20 cellular contexts compared by ENCODE assay signal in genomic region chr4:28973591-28974350, GRCh38.
DNase-seq lines count a peak whose midpoint lies in the region; ATAC-seq, FAIRE-seq and TF ChIP-seq lines count a peak whose summit lies in the region.
"Had no signal": no experiment of that assay in that cellular context is flagged by ENCODE, and none has a peak within 500 bp of the region (broad histone marks: within the 10 kb centered on the region; RNA-seq: fewer than 3 reads in every experiment).

No MANE protein-coding gene starts in this region.

- no peak overlapping the region for H3K9ac ChIP-seq in smooth muscle cell (ENCODE audit: low read depth)

- ATAC-seq in heart right ventricle, result no peak
- ATAC-seq: activated naive CD8-positive, alpha-beta T cell treated with anti-CD3 and anti-CD28 coated beads, Interleukin-2, amount 50 U/mL, for 24 hours; HepG2; T-cell had no signal

- no peaks in the 10 kb centered on the region for H3F3A ChIP-seq in smooth muscle cell (ENCODE audit: low read depth)

- H3K9me3 Mint-ChIP-seq in T-helper 2 cell treated with Interferon-gamma antibody and Interleukin-4, amounts not matched to agents 5 μg/mL and 100 μg/mL, for 36 hours, result peaks cover 20% of the 10 kb centered on the region
- H3K9me3 Mint-ChIP-seq: activated CD4-positive, alpha-beta T cell treated with anti-CD3 and anti-CD28 coated beads, Interleukin-2, amount 10 ng/mL, durations not matched to agents 24 days and 14 days; activated naive CD8-positive, alpha-beta T cell treated with anti-CD3 and anti-CD28 coated beads, Interleukin-2, amount 50 U/mL, for 24 hours had no signal

- no peaks in the 10 kb centered on the region for H3K4me1 Mint-ChIP-seq in T-helper 2 cell treated with Interferon-gamma antibody and Interleukin-4, amounts not matched to agents 5 μg/mL and 100 μg/mL, for 36 hours (ENCODE audit: low read depth)
- H3K4me1 Mint-ChIP-seq: activated CD4-positive, alpha-beta T cell treated with anti-CD3 and anti-CD28 coated beads, Interleukin-2, amount 10 ng/mL, durations not matched to agents 24 days and 14 days; activated naive CD8-positive, alpha-beta T cell treated with anti-CD3 and anti-CD28 coated beads, Interleukin-2, amount 50 U/mL, for 24 hours; B cell; T-cell had no signal

- peak overlapping the region; percentile 67 for H3K27ac ChIP-seq in smooth muscle cell (ENCODE audit: low read depth)
- H3K27ac ChIP-seq in heart right ventricle, result no peak overlapping the region
- H3K27ac ChIP-seq: neutrophil had no signal

- H3K9me3 ChIP-seq in smooth muscle cell (replicated peaks; ENCODE audit: low read depth) (no peaks in the 10 kb centered on the region), heart right ventricle (no peaks in the 10 kb centered on the region)
- H3K9me3 ChIP-seq: MG63, neutrophil had no signal

- 47% methylated on average over 3 of the region's 3 CpGs for WGBS in smooth muscle cell (ENCODE audit: low lambda C conversion rate)
- 40 to 58% methylated on average over 3 of the region's 3 CpGs for WGBS in heart right ventricle, 2 donors

- DNase-seq in HTR-8/SVneo (ENCODE audit: insufficient read length, low spot score) (peak; percentile 1), amniotic stem cell (lab: John Stamatoyannopoulos, UW) (peak; percentile 2), fibroblast of the aortic adventitia (ENCODE audit: low read depth) (peak; percentile 26), smooth muscle cell (lab: John Stamatoyannopoulos, UW; ENCODE audit: unreplicated experiment) (no peak), medulla oblongata (ENCODE audit: extremely low spot score) (no peak), heart right ventricle (no peak)
- DNase-seq in T-helper 2 cell treated with Interferon-gamma antibody and Interleukin-4, amounts not matched to agents 5 μg/mL and 100 μg/mL, for 36 hours (ENCODE audit: low spot score), result no peak
- DNase-seq: activated CD4-positive, alpha-beta T cell treated with anti-CD3 and anti-CD28 coated beads, Interleukin-2, amount 10 ng/mL, durations not matched to agents 24 days and 14 days; activated effector memory CD4-positive, alpha-beta T cell treated with Interleukin-2 at 50 U/mL for 16 hours; activated naive CD8-positive, alpha-beta T cell treated with anti-CD3 and anti-CD28 coated beads, Interleukin-2, amount 50 U/mL, for 24 hours; DND-41; MG63; OCI-M1; retina; SIG-M5; T-cell had no signal

- H3K4me3 Mint-ChIP-seq in T-helper 2 cell treated with Interferon-gamma antibody and Interleukin-4, amounts not matched to agents 5 μg/mL and 100 μg/mL, for 36 hours, result no peak overlapping the region
- H3K4me3 Mint-ChIP-seq: activated CD4-positive, alpha-beta T cell treated with anti-CD3 and anti-CD28 coated beads, Interleukin-2, amount 10 ng/mL, durations not matched to agents 24 days and 14 days; activated naive CD8-positive, alpha-beta T cell treated with anti-CD3 and anti-CD28 coated beads, Interleukin-2, amount 50 U/mL, for 24 hours; B cell; T-cell had no signal

- no peak for FAIRE-seq in HTR-8/SVneo (lab: Jason Lieb, UNC)
- FAIRE-seq: GM18507, HepG2 had no signal

- TF ChIP-seq CTCF in fibroblast of the aortic adventitia (IDR thresholded peaks at IDR 0.05; ENCODE audit: insufficient read depth, low read length) (no peak), smooth muscle cell (IDR thresholded peaks at IDR 0.05; ENCODE audit: borderline replicate concordance, insufficient read depth, poor library complexity, severe bottlenecking) (no peak), heart right ventricle (IDR thresholded peaks at IDR 0.05) (no peak)

- intact Hi-C loops in heart right ventricle (cut with DNase I), result no loop called here

- H3K36me3 Mint-ChIP-seq in T-helper 2 cell treated with Interferon-gamma antibody and Interleukin-4, amounts not matched to agents 5 μg/mL and 100 μg/mL, for 36 hours (ENCODE audit: low read depth), result no peaks in the 10 kb centered on the region
- H3K36me3 Mint-ChIP-seq: T-cell had no signal

- H3K36me3 ChIP-seq in smooth muscle cell (ENCODE audit: low read depth) (no peaks in the 10 kb centered on the region), heart right ventricle (no peaks in the 10 kb centered on the region)
- H3K36me3 ChIP-seq: MG63, neutrophil had no signal

- H3K27me3 ChIP-seq in smooth muscle cell (ENCODE audit: low read depth) (no peaks in the 10 kb centered on the region), heart right ventricle (no peaks in the 10 kb centered on the region)
- H3K27me3 ChIP-seq: MG63, neutrophil had no signal

- no peak overlapping the region for H3K4me3 ChIP-seq in fibroblast of the aortic adventitia (ENCODE audit: low read depth, low read length)
- no peak overlapping the region for H3K4me3 ChIP-seq in smooth muscle cell
- no peak overlapping the region for H3K4me3 ChIP-seq in heart right ventricle
- H3K4me3 ChIP-seq: MG63 had no signal

- no peaks in the 10 kb centered on the region for H3K27me3 Mint-ChIP-seq in T-helper 2 cell treated with Interferon-gamma antibody and Interleukin-4, amounts not matched to agents 5 μg/mL and 100 μg/mL, for 36 hours (ENCODE audit: low read depth)
- H3K27me3 Mint-ChIP-seq: activated CD4-positive, alpha-beta T cell treated with anti-CD3 and anti-CD28 coated beads, Interleukin-2, amount 10 ng/mL, durations not matched to agents 24 days and 14 days; activated naive CD8-positive, alpha-beta T cell treated with anti-CD3 and anti-CD28 coated beads, Interleukin-2, amount 50 U/mL, for 24 hours; B cell; T-cell had no signal

- H4K20me1 ChIP-seq in smooth muscle cell (ENCODE audit: low read depth), result no peaks in the 10 kb centered on the region

- no peak overlapping the region for H3K27ac Mint-ChIP-seq in T-helper 2 cell treated with Interferon-gamma antibody and Interleukin-4, amounts not matched to agents 5 μg/mL and 100 μg/mL, for 36 hours
- H3K27ac Mint-ChIP-seq: activated CD4-positive, alpha-beta T cell treated with anti-CD3 and anti-CD28 coated beads, Interleukin-2, amount 10 ng/mL, durations not matched to agents 24 days and 14 days; activated naive CD8-positive, alpha-beta T cell treated with anti-CD3 and anti-CD28 coated beads, Interleukin-2, amount 50 U/mL, for 24 hours; B cell; T-cell had no signal

- peak overlapping the region; percentile 39 for H3K4me2 ChIP-seq in smooth muscle cell

- no peak overlapping the region for H2AFZ ChIP-seq in smooth muscle cell (ENCODE audit: low read depth)

- H3K4me1 ChIP-seq in smooth muscle cell (ENCODE audit: low read depth), result no peaks in the 10 kb centered on the region
- no peaks in the 10 kb centered on the region for H3K4me1 ChIP-seq in heart right ventricle

- no peaks in the 10 kb centered on the region for H3K79me2 ChIP-seq in smooth muscle cell (ENCODE audit: low read depth)

Comparison
In these comparisons a context has a peak if more than half of its experiments do, and no peak if none do; other contexts are left out.
1. DNase-seq: peak in HTR-8/SVneo (single experiment), amniotic stem cell (single experiment) and fibroblast of the aortic adventitia (single experiment); none in smooth muscle cell (single experiment), T-helper 2 cell treated with Interferon-gamma antibody and Interleukin-4, amounts not matched to agents 5 μg/mL and 100 μg/mL, for 36 hours (single experiment), medulla oblongata (single experiment) and heart right ventricle (0 of 2).